12 cellular contexts compared by ENCODE assay signal in genomic region chr1:233113713-233114028, GRCh38.
DNase-seq lines count a peak whose midpoint lies in the region; ATAC-seq and TF ChIP-seq lines count a peak whose summit lies in the region.
"Had no signal": no experiment of that assay in that cellular context is flagged by ENCODE, and none has a peak within 500 bp of the region (broad histone marks: within the 10 kb centered on the region; RNA-seq: fewer than 3 reads in every experiment).

No MANE protein-coding gene starts in this region.

- H3K27ac Mint-ChIP-seq in WTC11: peak overlapping the region; percentile 99

- DNase-seq in NCI-H2107 (lab: John Stamatoyannopoulos, UW) (peak; percentile 49), NCI-H2107 treated with DMSO at 0.1 percent for 48 hours (lab: John Stamatoyannopoulos, UW; ENCODE audit: unreplicated experiment) (no peak), WTC11 (ENCODE audit: low spot score) (peak; percentile 31), stomach (no peak), SIG-M5 (lab: John Stamatoyannopoulos, UW) (no peak), NCI-H526 treated with DMSO at 0.1 percent for 48 hours (lab: John Stamatoyannopoulos, UW) (no peak)
- DNase-seq: 8988T; activated CD8-positive, alpha-beta memory T cell treated with anti-CD3 and anti-CD28 coated beads for 24 hours; NCI-H1417 treated with DMSO at 0.1 percent for 48 hours had no signal

- ATAC-seq in WTC11 (no peak), GM18498 (IDR thresholded peaks at IDR 0.05; ENCODE audit: unreplicated experiment) (no peak)

- WGBS in stomach, 5 donors: 77 to 88% (median 80%) methylated on average over 2 of the region's 2 CpGs

- peak overlapping the region; percentile 31 for H3K4me3 ChIP-seq in iPS-18a (ENCODE audit: low read length)
- H3K4me3 ChIP-seq in stomach: no peak overlapping the region

- peaks cover 58% of the 10 kb centered on the region for H3K4me1 Mint-ChIP-seq in WTC11

- H3K9me3 ChIP-seq in iPS-18a (ENCODE audit: control insufficient read depth, low read depth, low read length): no peaks in the 10 kb centered on the region
- no peaks in the 10 kb centered on the region for H3K9me3 ChIP-seq in stomach

- peaks cover 24% of the 10 kb centered on the region for H3K36me3 Mint-ChIP-seq in WTC11

- H3K27ac ChIP-seq in iPS-18a (ENCODE audit: low read length) (peak overlapping the region; percentile 98), stomach (peak overlapping the region in 3 of 5 donors; percentile 64 to 84 (median 78))

- POLR2A ChIA-PET in WTC11 (lab: Charles Lee): no interaction called here

- CTCF ChIA-PET in WTC11 (lab: Charles Lee): no interaction called here

- peak overlapping the region; percentile 22 for H3K4me3 Mint-ChIP-seq in WTC11

- no peaks in the 10 kb centered on the region for H3K36me3 ChIP-seq in iPS-18a (ENCODE audit: control insufficient read depth, low read depth, low read length)
- peaks cover 0 to 3% (median 0%) of the 10 kb centered on the region in 4 donors for H3K36me3 ChIP-seq in stomach

- H3K4me1 ChIP-seq in iPS-18a (ENCODE audit: control insufficient read depth, low read depth, low read length) (peaks cover 37% of the 10 kb centered on the region), stomach (peaks cover 0 to 18% (median 5%) of the 10 kb centered on the region in 4 donors)

- no peaks in the 10 kb centered on the region for H3K27me3 Mint-ChIP-seq in WTC11 (ENCODE audit: low read depth)
- H3K27me3 Mint-ChIP-seq: stimulated activated naive CD8-positive, alpha-beta T cell treated with anti-CD3 and anti-CD28 coated beads, Interleukin-15, amount 100 ng/mL, for 72 hours had no signal

- no peaks in the 10 kb centered on the region for H3K9me3 Mint-ChIP-seq in WTC11
- H3K9me3 Mint-ChIP-seq: stimulated activated naive CD8-positive, alpha-beta T cell treated with anti-CD3 and anti-CD28 coated beads, Interleukin-15, amount 100 ng/mL, for 72 hours had no signal

- TF ChIP-seq EP300 in stomach (IDR thresholded peaks at IDR 0.05): no peak

- no peak for TF ChIP-seq POLR2A in stomach (IDR thresholded peaks at IDR 0.05)

- TF ChIP-seq CTCF in WTC11 (IDR thresholded peaks at IDR 0.05) (no peak), stomach (IDR thresholded peaks at IDR 0.05) (no peak)

- H3K27me3 ChIP-seq in iPS-18a (ENCODE audit: control insufficient read depth, insufficient read depth, low read length) (no peaks in the 10 kb centered on the region), stomach (no peaks in the 10 kb centered on the region)

- H3K9ac ChIP-seq in iPS-18a (ENCODE audit: low read length): peak overlapping the region; percentile 73

- intact Hi-C loops in stomach (cut with DNase I; ENCODE audit: low total_unique reads): no loop called here

TF ChIP-seq in WTC11, 78 proteins besides CTCF, POLR2A, EP300 and RAD21 (continues in another document):
- TF ChIP-seq ATF1 (CRISPR knock-in tag; IDR thresholded peaks at IDR 0.05) (no peak), NR2C2 (CRISPR knock-in tag; IDR thresholded peaks at IDR 0.05) (no peak), PRRX2 (CRISPR knock-in tag; IDR thresholded peaks at IDR 0.05) (no peak), AFF4 (CRISPR knock-in tag; IDR thresholded peaks at IDR 0.05; ENCODE audit: borderline replicate concordance) (no peak), USF1 (CRISPR knock-in tag; IDR thresholded peaks at IDR 0.05) (no peak), MYBL2 (CRISPR knock-in tag; IDR thresholded peaks at IDR 0.05) (no peak), CREM (CRISPR knock-in tag; IDR thresholded peaks at IDR 0.05) (no peak), ZNF317 (CRISPR knock-in tag; IDR thresholded peaks at IDR 0.05; ENCODE audit: borderline replicate concordance, low read depth) (no peak), PRDM15 (CRISPR knock-in tag; IDR thresholded peaks at IDR 0.05) (no peak), TCF7 (CRISPR knock-in tag; IDR thresholded peaks at IDR 0.05; ENCODE audit: low read depth) (no peak), IRF1 (CRISPR knock-in tag; IDR thresholded peaks at IDR 0.05) (no peak), TEAD4 (CRISPR knock-in tag; IDR thresholded peaks at IDR 0.05) (no peak), ZBTB43 (CRISPR knock-in tag; IDR thresholded peaks at IDR 0.05) (no peak), CDX4 (CRISPR knock-in tag; IDR thresholded peaks at IDR 0.05; ENCODE audit: borderline replicate concordance) (no peak), OVOL2 (CRISPR knock-in tag; IDR thresholded peaks at IDR 0.05; ENCODE audit: borderline replicate concordance) (no peak)

Comparison
In these comparisons a context has a peak if more than half of its experiments do, and no peak if none do; other contexts are left out.
1. DNase-seq: peak in NCI-H2107 (single experiment) and WTC11 (single experiment); none in NCI-H2107 treated with DMSO at 0.1 percent for 48 hours (single experiment), stomach (single experiment), SIG-M5 (single experiment) and NCI-H526 treated with DMSO at 0.1 percent for 48 hours (single experiment).